8 cellular contexts compared by ENCODE assay signal in genomic region chr7:73682745-73683055, GRCh38. TPM values are rescaled to one million over a fixed set of nuclear protein-coding genes. Genes with fewer than 3 reads are reported as not detected.
DNase-seq lines count a peak whose midpoint lies in the region; ATAC-seq and TF ChIP-seq lines count a peak whose summit lies in the region.

No MANE protein-coding gene starts in this region.

- H3K27ac Mint-ChIP-seq in natural killer cell treated with Interleukin-12 subunit alpha and Interleukin-12 subunit beta and Interleukin-15 and Interleukin-18, amount 100 ng/mL, for 72 hours, result peak overlapping the region; percentile 87 to 94

- no peaks in the 10 kb centered on the region for H3K9me3 Mint-ChIP-seq in natural killer cell treated with Interleukin-12 subunit alpha and Interleukin-12 subunit beta and Interleukin-15 and Interleukin-18, amount 100 ng/mL, for 72 hours

- ATAC-seq in GM18505 (IDR thresholded peaks at IDR 0.05; ENCODE audit: unreplicated experiment), result peak; percentile 8
- ATAC-seq in natural killer cell treated with Interleukin-12 subunit alpha and Interleukin-12 subunit beta and Interleukin-15 and Interleukin-18, amount 100 ng/mL, for 72 hours, result peak in 1 of 2 donors; percentile 0
- no peak for ATAC-seq in HG02970 (IDR thresholded peaks at IDR 0.05; ENCODE audit: low FRiP score, unreplicated experiment)

- intact Hi-C loops in dorsolateral prefrontal cortex (cut with DNase I), result loop anchor here (2.0 to 10.0 kb wide), 4 partner anchors 14 to 158 kb away; partner anchors contain the start of genes STX1A (in 2 of the 2), ABHD11 (in 1 of the 2) and BAZ1B (in 1 of the 2)

- TF ChIP-seq POLR2A in GM18505 (IDR thresholded peaks at IDR 0.05; ENCODE audit: borderline replicate concordance, extremely low read depth, insufficient read depth, insufficient read length), result no peak

- peak overlapping the region; percentile 67 to 100 (median 96) for H3K4me3 ChIP-seq in dorsolateral prefrontal cortex

- TF ChIP-seq CTCF in dorsolateral prefrontal cortex (IDR thresholded peaks at IDR 0.05 in 54 of 56, conservative IDR thresholded peaks at IDR 0.05 in 2 of 56; ENCODE audit: low read depth in 1 of 56, partially characterized antibody in 56 of 56), result no peak

- peak overlapping the region; percentile 94 for H3K4me3 Mint-ChIP-seq in natural killer cell treated with Interleukin-12 subunit alpha and Interleukin-12 subunit beta and Interleukin-15 and Interleukin-18, amount 100 ng/mL, for 72 hours

- no peaks in the 10 kb centered on the region for H3K27me3 ChIP-seq in dorsolateral prefrontal cortex

- H3K27me3 Mint-ChIP-seq in natural killer cell treated with Interleukin-12 subunit alpha and Interleukin-12 subunit beta and Interleukin-15 and Interleukin-18, amount 100 ng/mL, for 72 hours, result no peaks in the 10 kb centered on the region

- peak overlapping the region; percentile 77 for H3K27ac ChIP-seq in KOPT-K1 (ENCODE audit: low read depth, low read length, poor library complexity, severe bottlenecking)
- peak overlapping the region in 57 of 59 donors; percentile 13 to 94 (median 79) for H3K27ac ChIP-seq in dorsolateral prefrontal cortex

- H3K36me3 Mint-ChIP-seq in natural killer cell treated with Interleukin-12 subunit alpha and Interleukin-12 subunit beta and Interleukin-15 and Interleukin-18, amount 100 ng/mL, for 72 hours, result peaks cover 7% of the 10 kb centered on the region

- no peaks in the 10 kb centered on the region for H3K9me3 ChIP-seq in KOPT-K1 (ENCODE audit: insufficient read depth, low read length, poor library complexity, severe bottlenecking)

- H3K4me1 Mint-ChIP-seq in natural killer cell treated with Interleukin-12 subunit alpha and Interleukin-12 subunit beta and Interleukin-15 and Interleukin-18, amount 100 ng/mL, for 72 hours (ENCODE audit: low read depth in 2 of 2), result peaks cover 24 to 33% of the 10 kb centered on the region in 2 donors

- H3K36me3 ChIP-seq in KOPT-K1 (ENCODE audit: insufficient read depth, low read length), result peaks cover 37% of the 10 kb centered on the region

- DNase-seq in dorsolateral prefrontal cortex (no peak), SKM-1 (lab: John Stamatoyannopoulos, UW; ENCODE audit: unreplicated experiment) (no peak), D341Med (ENCODE audit: low spot score) (no peak)
- no peak for DNase-seq in natural killer cell treated with Interleukin-12 subunit alpha and Interleukin-12 subunit beta and Interleukin-15 and Interleukin-18, amount 100 ng/mL, for 72 hours (ENCODE audit: low spot score)
- DNase-seq in activated CD4-positive, alpha-beta T cell treated with anti-CD3 and anti-CD28 coated beads, Interleukin-2, amount 50 U/mL, for 1 hour, result no peak

RNA-seq across cellular contexts. Expression of gene DNAJC30, which starts 0.6 kb away (rescaled TPM):
- total RNA-seq in dorsolateral prefrontal cortex, result 10 to 100 TPM in 119 of 120 experiments, 1 to 10 TPM in 1; 9.5 to 21.4 (median 15.8) TPM
- 1 to 10 TPM; 8.0 to 9.2 TPM for total RNA-seq in natural killer cell treated with Interleukin-12 subunit alpha and Interleukin-12 subunit beta and Interleukin-15 and Interleukin-18, amount 100 ng/mL, for 72 hours

RNA-seq across cellular contexts. Expression of gene BUD23, which starts 0.7 kb away (rescaled TPM):
- 10 to 100 TPM; 32.0 to 61.9 (median 46.1) TPM for total RNA-seq in dorsolateral prefrontal cortex
- total RNA-seq in natural killer cell treated with Interleukin-12 subunit alpha and Interleukin-12 subunit beta and Interleukin-15 and Interleukin-18, amount 100 ng/mL, for 72 hours, result 10 to 100 TPM; 76.4 to 99.9 TPM

RNA-seq across cellular contexts. Expression of gene VPS37D, which starts 15.1 kb away (rescaled TPM):
- total RNA-seq in dorsolateral prefrontal cortex, result 10 to 100 TPM in 58 of 120 experiments, 1 to 10 TPM in 62; 5.8 to 17.7 (median 9.9) TPM
- total RNA-seq in natural killer cell treated with Interleukin-12 subunit alpha and Interleukin-12 subunit beta and Interleukin-15 and Interleukin-18, amount 100 ng/mL, for 72 hours, result under 1 TPM; 0.25 to 0.36 TPM

RNA-seq across cellular contexts. Expression of gene STX1A, which starts 36.8 kb away (rescaled TPM):
- 100 to 1,000 TPM in 114 of 120 experiments, 10 to 100 TPM in 6; 59.6 to 264 (median 153) TPM for total RNA-seq in dorsolateral prefrontal cortex
- total RNA-seq in natural killer cell treated with Interleukin-12 subunit alpha and Interleukin-12 subunit beta and Interleukin-15 and Interleukin-18, amount 100 ng/mL, for 72 hours, result 10 to 100 TPM; 17.8 to 23.2 TPM

RNA-seq across cellular contexts. Expression of gene ABHD11, which starts 55.9 kb away (rescaled TPM):
- total RNA-seq in dorsolateral prefrontal cortex, result 10 to 100 TPM in 119 of 120 experiments, 1 to 10 TPM in 1; 8.9 to 40.2 (median 19.5) TPM
- 10 to 100 TPM; 16.9 to 24.2 TPM for total RNA-seq in natural killer cell treated with Interleukin-12 subunit alpha and Interleukin-12 subunit beta and Interleukin-15 and Interleukin-18, amount 100 ng/mL, for 72 hours

Comparison
In these comparisons a context has a peak if more than half of its experiments do, and no peak if none do; other contexts are left out.
1. RNA of gene VPS37D, which starts 15.1 kb away (total RNA-seq): 5.8 to 17.7 TPM in dorsolateral prefrontal cortex; 0.25 to 0.36 TPM in natural killer cell treated with Interleukin-12 subunit alpha and Interleukin-12 subunit beta and Interleukin-15 and Interleukin-18, amount 100 ng/mL, for 72 hours; every median in the first group is over 4 times any median in the second.